12 cellular contexts compared by ENCODE assay signal in the genomic region with DNA sequence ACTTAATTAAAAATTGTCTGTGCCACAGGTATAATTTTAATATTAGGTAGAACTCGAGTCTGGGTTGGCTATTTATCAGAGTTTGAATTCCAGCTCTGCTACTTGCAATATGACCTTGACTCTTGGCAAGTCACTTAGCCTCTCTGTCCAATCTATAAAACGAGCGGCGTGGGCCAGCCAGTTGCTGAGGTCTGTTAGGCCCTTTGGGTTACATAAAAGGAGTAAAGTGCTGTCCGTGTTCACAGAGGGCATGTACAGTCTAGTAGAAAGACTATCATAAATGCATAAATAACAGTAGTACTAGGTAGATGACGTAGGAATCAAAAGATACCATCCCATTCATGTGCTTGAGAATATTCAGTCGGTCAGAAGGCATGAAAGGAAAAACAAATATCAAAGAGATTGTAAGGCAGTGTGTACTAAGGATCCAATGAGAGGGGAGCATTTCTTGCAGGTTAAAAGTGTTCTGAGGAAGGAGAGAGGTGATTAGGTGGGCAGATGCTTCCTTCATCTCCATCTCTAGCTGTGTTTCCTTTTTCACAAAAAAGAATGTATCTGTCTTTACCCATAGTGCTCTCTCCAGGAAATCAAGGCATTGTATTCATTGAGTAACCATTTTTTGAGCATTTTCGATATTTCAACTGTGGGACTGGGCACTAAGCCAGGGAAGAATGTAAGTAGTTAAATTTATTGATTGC. TPM values are rescaled to one million over a fixed set of nuclear protein-coding genes. Genes with fewer than 3 reads are reported as not detected.
DNase-seq lines count a peak whose midpoint lies in the region; ATAC-seq, FAIRE-seq and TF ChIP-seq lines count a peak whose summit lies in the region.
"Had no signal": no experiment of that assay in that cellular context is flagged by ENCODE, and none has a peak within 500 bp of the region (broad histone marks: within the 10 kb centered on the region; RNA-seq: fewer than 3 reads in every experiment).

No MANE protein-coding gene starts in this region.

- H4K20me1 ChIP-seq in DOHH2 (ENCODE audit: control insufficient read depth, insufficient read depth, low read depth, low read length): peaks cover 15% of the 10 kb centered on the region

- no peaks in the 10 kb centered on the region for H3K27me3 ChIP-seq in DOHH2 (ENCODE audit: control insufficient read depth, low read length)
- no peaks in the 10 kb centered on the region for H3K27me3 ChIP-seq in gastroesophageal sphincter
- no peaks in the 10 kb centered on the region for H3K27me3 ChIP-seq in pancreas

- WGBS in gastroesophageal sphincter (ENCODE audit: low coverage in 1 of 2), 2 donors: 26 to 29% methylated on average over 7 to 8 of the region's 8 CpGs
- WGBS in pancreas, 2 donors: 9 to 10% methylated on average over 8 of the region's 8 CpGs

- H3K4me3 ChIP-seq in DOHH2 (ENCODE audit: low read length) (no peak overlapping the region; the same call in 1 of the 2 replicates), WI38 (ENCODE audit: low read depth, low read length) (peak overlapping the region; percentile 88; the same call in 1 of the 2 replicates), gastroesophageal sphincter (peak overlapping the region; percentile 75 to 77), pancreas (peak overlapping the region in 2 of 4 donors; percentile 74 to 86)

- intact Hi-C loops in pancreas (cut with DNase I): no loop called here

- H3K27ac ChIP-seq in DOHH2 (ENCODE audit: low read depth, low read length) (no peak overlapping the region), gastroesophageal sphincter (peak overlapping the region; percentile 72 to 97 (median 88)), pancreas (peak overlapping the region in 3 of 4 donors; percentile 6 to 96 (median 29))
- H3K27ac ChIP-seq: epithelial cell of prostate had no signal

- H3K9me2 ChIP-seq in DOHH2 (replicated peaks; ENCODE audit: control insufficient read depth, low read length): no peaks in the 10 kb centered on the region

- TF ChIP-seq POLR2A in gastroesophageal sphincter (IDR thresholded peaks at IDR 0.05): no peak

- ATAC-seq in gastroesophageal sphincter: no peak
- peak; percentile 11 to 49 (median 30) for ATAC-seq in pancreas
- ATAC-seq in GM18867 (IDR thresholded peaks at IDR 0.05; ENCODE audit: unreplicated experiment): no peak

- TF ChIP-seq EP300 in gastroesophageal sphincter (IDR thresholded peaks at IDR 0.05): no peak

- FAIRE-seq in pancreas (lab: Jason Lieb, UNC): no peak
- FAIRE-seq: H54 had no signal

- DNase-seq in pancreas: peak; percentile 41 to 78 (median 58)
- DNase-seq in GM19240 (ENCODE audit: insufficient read length, low spot score): no peak
- DNase-seq in NCI-H2029 (lab: John Stamatoyannopoulos, UW): no peak
- DNase-seq in NCI-H187 (lab: John Stamatoyannopoulos, UW): no peak
- DNase-seq: activated CD4-positive, alpha-beta T cell treated with anti-CD3 and anti-CD28 coated beads for 1 hour; MV-4-11 had no signal

- peaks cover 82% of the 10 kb centered on the region for H3K79me2 ChIP-seq in DOHH2 (ENCODE audit: control insufficient read depth, low read length)

- H3F3A ChIP-seq in DOHH2 (ENCODE audit: control insufficient read depth, insufficient read depth): peaks cover 11% of the 10 kb centered on the region

- TF ChIP-seq CTCF in DOHH2 (IDR thresholded peaks at IDR 0.05; ENCODE audit: low read depth, low read length, poor library complexity, severe bottlenecking): no peak
- TF ChIP-seq CTCF in WI38 (IDR thresholded peaks at IDR 0.05; ENCODE audit: low read depth, low read length): no peak
- no peak for TF ChIP-seq CTCF in gastroesophageal sphincter (IDR thresholded peaks at IDR 0.05)
- no peak for TF ChIP-seq CTCF in pancreas (IDR thresholded peaks at IDR 0.05)

- H3K4me2 ChIP-seq in DOHH2 (ENCODE audit: low read length): peak overlapping the region; percentile 70

- H3K36me3 ChIP-seq in DOHH2 (ENCODE audit: control insufficient read depth, low read length) (peaks cover 50% of the 10 kb centered on the region), gastroesophageal sphincter (peaks cover 0 to 10% of the 10 kb centered on the region in 2 donors), pancreas (no peaks in the 10 kb centered on the region)

- H3K4me1 ChIP-seq in DOHH2 (ENCODE audit: control insufficient read depth, low read length) (peaks cover 48% of the 10 kb centered on the region), gastroesophageal sphincter (peaks cover 22 to 68% (median 32%) of the 10 kb centered on the region in 3 donors), pancreas (peaks cover 19 to 30% (median 25%) of the 10 kb centered on the region in 3 donors)

- no peaks in the 10 kb centered on the region for H3K9me3 ChIP-seq in DOHH2 (ENCODE audit: control insufficient read depth, insufficient read depth, low read length)
- H3K9me3 ChIP-seq in gastroesophageal sphincter: no peaks in the 10 kb centered on the region
- H3K9me3 ChIP-seq in pancreas: no peaks in the 10 kb centered on the region

RNA-seq across cellular contexts. Expression of a gene that starts 2.4 kb away (rescaled TPM):
- total RNA-seq in gastroesophageal sphincter: 10 to 100 TPM; 33.4 to 71.1 (median 58.6) TPM
- 10 to 100 TPM; 15.6 to 33.9 (median 21.9) TPM for total RNA-seq in pancreas
- polyA plus RNA-seq in pancreas: 10 to 100 TPM; 22.5 to 27.7 TPM

Comparison
In these comparisons a context has a peak if more than half of its experiments do, and no peak if none do; other contexts are left out.
1. ATAC-seq: peak in pancreas (4 of 4); none in gastroesophageal sphincter (single experiment) and GM18867 (single experiment).
2. DNase-seq: peak in pancreas (6 of 6); none in GM19240 (single experiment), NCI-H2029 (single experiment) and NCI-H187 (0 of 2).